1 cellular context compared by ENCODE assay signal in genomic region chr17:7574176-7574953, GRCh38.
A peak's percentile ranks its signal among the peaks of the same experiment; 100 is the strongest.
TF ChIP-seq lines count a peak whose summit lies in the region.

No MANE protein-coding gene starts in this region.

TF ChIP-seq in K562, 482 proteins besides CTCF, POLR2A, EP300 and RAD21:
- TF ChIP-seq DMBX1 (CRISPR knock-in tag; IDR thresholded peaks at IDR 0.05; ENCODE audit: borderline replicate concordance): no peak
- no peak for TF ChIP-seq FOS (IDR thresholded peaks at IDR 0.05; ENCODE audit: extremely low read depth, insufficient read length)
- TF ChIP-seq NFXL1 (CRISPR knock-in tag; IDR thresholded peaks at IDR 0.05): 0 out of 2 replicates have a peak, but pooled peaks have one; percentile 7
- TF ChIP-seq ZNF395 (CRISPR knock-in tag; IDR thresholded peaks at IDR 0.05): 0 out of 2 replicates have a peak, but pooled peaks have one; percentile 42
